In the genomic region with DNA sequence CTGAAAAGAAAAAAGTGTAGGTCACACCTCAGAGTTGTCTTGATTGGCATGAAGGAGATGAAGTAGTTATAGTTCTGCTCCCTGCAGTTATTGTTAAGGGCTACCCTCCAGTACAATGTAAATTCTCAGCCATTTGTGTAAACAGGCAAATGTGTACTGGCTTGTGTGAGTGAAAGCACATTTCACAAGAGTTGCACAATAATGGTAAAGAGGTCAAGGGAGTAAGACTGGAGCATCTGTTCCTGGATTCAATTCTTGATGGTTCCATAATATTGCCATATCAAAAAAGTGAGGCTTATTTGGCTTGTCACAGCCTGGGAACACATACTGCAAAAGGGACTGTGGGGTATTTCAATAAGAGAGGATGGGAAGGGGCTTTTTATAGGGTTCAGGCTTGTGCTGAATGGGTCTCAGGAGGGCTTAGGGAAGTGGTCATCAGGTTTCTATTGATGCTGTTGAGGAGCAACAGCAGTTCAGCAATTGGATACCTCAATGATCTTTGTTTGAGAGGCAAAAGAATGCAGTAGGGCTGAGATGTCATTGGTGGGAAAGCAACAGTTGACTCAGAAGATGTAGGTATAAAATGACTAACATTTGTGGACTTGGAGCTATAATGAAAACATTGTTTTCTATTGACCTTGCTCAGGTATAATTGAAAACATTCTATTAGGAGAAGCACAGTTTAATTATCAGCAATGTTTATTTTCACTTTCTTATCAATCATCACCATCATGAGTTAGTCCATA, we compare ENCODE assay signal across 1 cellular context.
TF ChIP-seq lines count a peak whose summit lies in the region.

No MANE protein-coding gene starts in this region.

TF ChIP-seq in HepG2, 621 proteins besides CTCF, POLR2A, EP300 and RAD21 (continued from another document and continues in another):
- TF ChIP-seq ZBTB7A (CRISPR knock-in tag; IDR thresholded peaks at IDR 0.05) = no peak
- TF ChIP-seq ZFP62 (CRISPR knock-in tag; IDR thresholded peaks at IDR 0.05) = no peak
- TF ChIP-seq, protein P1, sequence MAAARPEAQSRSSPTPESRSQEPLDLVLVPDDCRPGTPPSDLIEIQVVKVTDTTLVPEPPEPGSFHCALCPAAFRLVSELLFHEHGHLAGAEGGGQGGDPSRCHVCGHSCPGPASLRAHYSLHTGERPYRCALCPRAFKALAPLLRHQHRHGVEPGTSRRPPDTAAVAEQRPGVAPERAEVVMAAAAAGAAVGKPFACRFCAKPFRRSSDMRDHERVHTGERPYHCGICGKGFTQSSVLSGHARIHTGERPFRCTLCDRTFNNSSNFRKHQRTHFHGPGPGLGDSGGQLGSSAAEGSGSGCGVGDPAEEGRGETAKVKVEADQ (CRISPR knock-in tag; IDR thresholded peaks at IDR 0.05; ENCODE audit: borderline replicate concordance) = 0 out of 2 replicates have a peak, but pooled peaks have one; percentile 36
- no peak for TF ChIP-seq MAFF (IDR thresholded peaks at IDR 0.05; ENCODE audit: low read depth, low read length)
- no peak for TF ChIP-seq STAT5B (CRISPR knock-in tag; IDR thresholded peaks at IDR 0.05)
- TF ChIP-seq ZNF263 (CRISPR knock-in tag; IDR thresholded peaks at IDR 0.05) = no peak
- no peak for TF ChIP-seq TEAD2 (CRISPR knock-in tag; IDR thresholded peaks at IDR 0.05)
- no peak for TF ChIP-seq CBX2 (IDR thresholded peaks at IDR 0.05; ENCODE audit: low read depth, low read length)
- no peak for TF ChIP-seq CBX2 (CRISPR knock-in tag; IDR thresholded peaks at IDR 0.05; ENCODE audit: low read depth)
- no peak for TF ChIP-seq BORCS8-MEF2B (CRISPR knock-in tag; IDR thresholded peaks at IDR 0.05)
- no peak for TF ChIP-seq POLR2G (IDR thresholded peaks at IDR 0.05; ENCODE audit: low read depth, low read length)
- no peak for TF ChIP-seq CCDC6 (CRISPR knock-in tag; IDR thresholded peaks at IDR 0.05)
- TF ChIP-seq FOXA3 (CRISPR knock-in tag; IDR thresholded peaks at IDR 0.05) = peak; percentile 98
- TF ChIP-seq, protein P2, sequence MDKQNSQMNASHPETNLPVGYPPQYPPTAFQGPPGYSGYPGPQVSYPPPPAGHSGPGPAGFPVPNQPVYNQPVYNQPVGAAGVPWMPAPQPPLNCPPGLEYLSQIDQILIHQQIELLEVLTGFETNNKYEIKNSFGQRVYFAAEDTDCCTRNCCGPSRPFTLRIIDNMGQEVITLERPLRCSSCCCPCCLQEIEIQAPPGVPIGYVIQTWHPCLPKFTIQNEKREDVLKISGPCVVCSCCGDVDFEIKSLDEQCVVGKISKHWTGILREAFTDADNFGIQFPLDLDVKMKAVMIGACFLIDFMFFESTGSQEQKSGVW (CRISPR knock-in tag; IDR thresholded peaks at IDR 0.05; ENCODE audit: borderline replicate concordance) = no peak
- no peak for TF ChIP-seq MYC (CRISPR knock-in tag; IDR thresholded peaks at IDR 0.05; ENCODE audit: borderline replicate concordance)
- TF ChIP-seq PHF21A (CRISPR knock-in tag; IDR thresholded peaks at IDR 0.05) = no peak; the same call in 1 of the 2 replicates
- peak; percentile 94; the same call in 1 of the 2 replicates for TF ChIP-seq ZBTB20 (CRISPR knock-in tag; IDR thresholded peaks at IDR 0.05; ENCODE audit: borderline replicate concordance, low read depth)
- no peak for TF ChIP-seq RBFOX2 (IDR thresholded peaks at IDR 0.05; ENCODE audit: low read depth, low read length)
- no peak for TF ChIP-seq ZBTB7B (CRISPR knock-in tag; IDR thresholded peaks at IDR 0.05)
- no peak for TF ChIP-seq DR1 (CRISPR knock-in tag; IDR thresholded peaks at IDR 0.05)
- TF ChIP-seq, protein P3, sequence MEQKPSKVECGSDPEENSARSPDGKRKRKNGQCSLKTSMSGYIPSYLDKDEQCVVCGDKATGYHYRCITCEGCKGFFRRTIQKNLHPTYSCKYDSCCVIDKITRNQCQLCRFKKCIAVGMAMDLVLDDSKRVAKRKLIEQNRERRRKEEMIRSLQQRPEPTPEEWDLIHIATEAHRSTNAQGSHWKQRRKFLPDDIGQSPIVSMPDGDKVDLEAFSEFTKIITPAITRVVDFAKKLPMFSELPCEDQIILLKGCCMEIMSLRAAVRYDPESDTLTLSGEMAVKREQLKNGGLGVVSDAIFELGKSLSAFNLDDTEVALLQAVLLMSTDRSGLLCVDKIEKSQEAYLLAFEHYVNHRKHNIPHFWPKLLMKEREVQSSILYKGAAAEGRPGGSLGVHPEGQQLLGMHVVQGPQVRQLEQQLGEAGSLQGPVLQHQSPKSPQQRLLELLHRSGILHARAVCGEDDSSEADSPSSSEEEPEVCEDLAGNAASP (CRISPR knock-in tag; IDR thresholded peaks at IDR 0.05; ENCODE audit: borderline replicate concordance) = peak; percentile 59; the same call in 1 of the 2 replicates
- no peak for TF ChIP-seq CHD2 (IDR thresholded peaks at IDR 0.05; ENCODE audit: low read depth, low read length)
- TF ChIP-seq ZNF670 (CRISPR knock-in tag; IDR thresholded peaks at IDR 0.05; ENCODE audit: borderline replicate concordance) = peak; percentile 59; the same call in 1 of the 2 replicates
- TF ChIP-seq ZNF546 (CRISPR knock-in tag; conservative IDR thresholded peaks at IDR 0.05) = no peak
- TF ChIP-seq ZNF572 (CRISPR knock-in tag; IDR thresholded peaks at IDR 0.05) = no peak
- no peak for TF ChIP-seq TCF12 (IDR thresholded peaks at IDR 0.05)
- no peak for TF ChIP-seq TCF12 (CRISPR knock-in tag; IDR thresholded peaks at IDR 0.05)
- 0 out of 2 replicates have a peak, but pooled peaks have one; percentile 65 for TF ChIP-seq TGIF2 (CRISPR knock-in tag; IDR thresholded peaks at IDR 0.05)
- TF ChIP-seq, protein P4, sequence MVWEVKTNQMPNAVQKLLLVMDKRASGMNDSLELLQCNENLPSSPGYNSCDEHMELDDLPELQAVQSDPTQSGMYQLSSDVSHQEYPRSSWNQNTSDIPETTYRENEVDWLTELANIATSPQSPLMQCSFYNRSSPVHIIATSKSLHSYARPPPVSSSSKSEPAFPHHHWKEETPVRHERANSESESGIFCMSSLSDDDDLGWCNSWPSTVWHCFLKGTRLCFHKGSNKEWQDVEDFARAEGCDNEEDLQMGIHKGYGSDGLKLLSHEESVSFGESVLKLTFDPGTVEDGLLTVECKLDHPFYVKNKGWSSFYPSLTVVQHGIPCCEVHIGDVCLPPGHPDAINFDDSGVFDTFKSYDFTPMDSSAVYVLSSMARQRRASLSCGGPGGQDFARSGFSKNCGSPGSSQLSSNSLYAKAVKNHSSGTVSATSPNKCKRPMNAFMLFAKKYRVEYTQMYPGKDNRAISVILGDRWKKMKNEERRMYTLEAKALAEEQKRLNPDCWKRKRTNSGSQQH (CRISPR knock-in tag; IDR thresholded peaks at IDR 0.05; ENCODE audit: low read depth) = 0 out of 2 replicates have a peak, but pooled peaks have one; percentile 51
- TF ChIP-seq, protein P5, sequence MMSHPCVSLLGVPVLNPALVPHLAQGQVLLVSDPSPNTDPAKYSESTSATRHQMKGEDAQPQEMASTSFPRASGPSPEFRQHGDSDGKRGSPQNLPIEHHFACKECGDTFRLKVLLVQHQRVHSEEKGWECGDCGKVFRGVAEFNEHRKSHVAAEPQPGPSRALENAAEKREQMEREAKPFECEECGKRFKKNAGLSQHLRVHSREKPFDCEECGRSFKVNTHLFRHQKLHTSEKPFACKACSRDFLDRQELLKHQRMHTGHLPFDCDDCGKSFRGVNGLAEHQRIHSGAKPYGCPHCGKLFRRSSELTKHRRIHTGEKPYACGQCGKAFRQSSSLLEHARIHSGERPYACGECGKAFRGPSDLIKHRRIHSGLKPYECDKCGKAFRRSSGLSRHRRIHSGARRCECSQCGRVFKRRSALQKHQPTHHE (CRISPR knock-in tag; IDR thresholded peaks at IDR 0.05; ENCODE audit: borderline replicate concordance) = no peak
- peak; percentile 93 for TF ChIP-seq KLF6 (CRISPR knock-in tag; IDR thresholded peaks at IDR 0.05)
- TF ChIP-seq, protein P6, sequence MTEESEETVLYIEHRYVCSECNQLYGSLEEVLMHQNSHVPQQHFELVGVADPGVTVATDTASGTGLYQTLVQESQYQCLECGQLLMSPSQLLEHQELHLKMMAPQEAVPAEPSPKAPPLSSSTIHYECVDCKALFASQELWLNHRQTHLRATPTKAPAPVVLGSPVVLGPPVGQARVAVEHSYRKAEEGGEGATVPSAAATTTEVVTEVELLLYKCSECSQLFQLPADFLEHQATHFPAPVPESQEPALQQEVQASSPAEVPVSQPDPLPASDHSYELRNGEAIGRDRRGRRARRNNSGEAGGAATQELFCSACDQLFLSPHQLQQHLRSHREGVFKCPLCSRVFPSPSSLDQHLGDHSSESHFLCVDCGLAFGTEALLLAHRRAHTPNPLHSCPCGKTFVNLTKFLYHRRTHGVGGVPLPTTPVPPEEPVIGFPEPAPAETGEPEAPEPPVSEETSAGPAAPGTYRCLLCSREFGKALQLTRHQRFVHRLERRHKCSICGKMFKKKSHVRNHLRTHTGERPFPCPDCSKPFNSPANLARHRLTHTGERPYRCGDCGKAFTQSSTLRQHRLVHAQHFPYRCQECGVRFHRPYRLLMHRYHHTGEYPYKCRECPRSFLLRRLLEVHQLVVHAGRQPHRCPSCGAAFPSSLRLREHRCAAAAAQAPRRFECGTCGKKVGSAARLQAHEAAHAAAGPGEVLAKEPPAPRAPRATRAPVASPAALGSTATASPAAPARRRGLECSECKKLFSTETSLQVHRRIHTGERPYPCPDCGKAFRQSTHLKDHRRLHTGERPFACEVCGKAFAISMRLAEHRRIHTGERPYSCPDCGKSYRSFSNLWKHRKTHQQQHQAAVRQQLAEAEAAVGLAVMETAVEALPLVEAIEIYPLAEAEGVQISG (CRISPR knock-in tag; IDR thresholded peaks at IDR 0.05) = no peak
- TF ChIP-seq, protein P7, sequence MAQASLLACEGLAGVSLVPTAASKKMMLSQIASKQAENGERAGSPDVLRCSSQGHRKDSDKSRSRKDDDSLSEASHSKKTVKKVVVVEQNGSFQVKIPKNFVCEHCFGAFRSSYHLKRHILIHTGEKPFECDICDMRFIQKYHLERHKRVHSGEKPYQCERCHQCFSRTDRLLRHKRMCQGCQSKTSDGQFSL (CRISPR knock-in tag; IDR thresholded peaks at IDR 0.05) = no peak
- TF ChIP-seq REPIN1 (CRISPR knock-in tag; IDR thresholded peaks at IDR 0.05; ENCODE audit: borderline replicate concordance, low read depth) = peak; percentile 74
- no peak; the same call in 1 of the 2 replicates for TF ChIP-seq MIER3 (CRISPR knock-in tag; IDR thresholded peaks at IDR 0.05; ENCODE audit: borderline replicate concordance)
- peak; percentile 80 for TF ChIP-seq SOX13 (IDR thresholded peaks at IDR 0.05)
- peak in 1 of 2 experiments; percentile 97; a peak in 2 of 4 replicates for TF ChIP-seq SOX13 (CRISPR knock-in tag; conservative IDR thresholded peaks at IDR 0.05 in 1 of 2, IDR thresholded peaks at IDR 0.05 in 1 of 2)
- TF ChIP-seq, protein P8, sequence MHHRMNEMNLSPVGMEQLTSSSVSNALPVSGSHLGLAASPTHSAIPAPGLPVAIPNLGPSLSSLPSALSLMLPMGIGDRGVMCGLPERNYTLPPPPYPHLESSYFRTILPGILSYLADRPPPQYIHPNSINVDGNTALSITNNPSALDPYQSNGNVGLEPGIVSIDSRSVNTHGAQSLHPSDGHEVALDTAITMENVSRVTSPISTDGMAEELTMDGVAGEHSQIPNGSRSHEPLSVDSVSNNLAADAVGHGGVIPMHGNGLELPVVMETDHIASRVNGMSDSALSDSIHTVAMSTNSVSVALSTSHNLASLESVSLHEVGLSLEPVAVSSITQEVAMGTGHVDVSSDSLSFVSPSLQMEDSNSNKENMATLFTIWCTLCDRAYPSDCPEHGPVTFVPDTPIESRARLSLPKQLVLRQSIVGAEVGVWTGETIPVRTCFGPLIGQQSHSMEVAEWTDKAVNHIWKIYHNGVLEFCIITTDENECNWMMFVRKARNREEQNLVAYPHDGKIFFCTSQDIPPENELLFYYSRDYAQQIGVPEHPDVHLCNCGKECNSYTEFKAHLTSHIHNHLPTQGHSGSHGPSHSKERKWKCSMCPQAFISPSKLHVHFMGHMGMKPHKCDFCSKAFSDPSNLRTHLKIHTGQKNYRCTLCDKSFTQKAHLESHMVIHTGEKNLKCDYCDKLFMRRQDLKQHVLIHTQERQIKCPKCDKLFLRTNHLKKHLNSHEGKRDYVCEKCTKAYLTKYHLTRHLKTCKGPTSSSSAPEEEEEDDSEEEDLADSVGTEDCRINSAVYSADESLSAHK (CRISPR knock-in tag; IDR thresholded peaks at IDR 0.05; ENCODE audit: borderline replicate concordance) = no peak
- no peak for TF ChIP-seq RFX1 (IDR thresholded peaks at IDR 0.05)
- TF ChIP-seq ZFP36L1 (CRISPR knock-in tag; IDR thresholded peaks at IDR 0.05) = 0 out of 2 replicates have a peak, but pooled peaks have one; percentile 44
- no peak for TF ChIP-seq ZNF83 (CRISPR knock-in tag; IDR thresholded peaks at IDR 0.05; ENCODE audit: borderline replicate concordance)
- TF ChIP-seq, protein P9, sequence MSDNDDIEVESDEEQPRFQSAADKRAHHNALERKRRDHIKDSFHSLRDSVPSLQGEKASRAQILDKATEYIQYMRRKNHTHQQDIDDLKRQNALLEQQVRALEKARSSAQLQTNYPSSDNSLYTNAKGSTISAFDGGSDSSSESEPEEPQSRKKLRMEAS (IDR thresholded peaks at IDR 0.05) = peak; percentile 33; the same call in 1 of the 2 replicates
